ENCODE assay signal across 1 cellular context in the genomic region with DNA sequence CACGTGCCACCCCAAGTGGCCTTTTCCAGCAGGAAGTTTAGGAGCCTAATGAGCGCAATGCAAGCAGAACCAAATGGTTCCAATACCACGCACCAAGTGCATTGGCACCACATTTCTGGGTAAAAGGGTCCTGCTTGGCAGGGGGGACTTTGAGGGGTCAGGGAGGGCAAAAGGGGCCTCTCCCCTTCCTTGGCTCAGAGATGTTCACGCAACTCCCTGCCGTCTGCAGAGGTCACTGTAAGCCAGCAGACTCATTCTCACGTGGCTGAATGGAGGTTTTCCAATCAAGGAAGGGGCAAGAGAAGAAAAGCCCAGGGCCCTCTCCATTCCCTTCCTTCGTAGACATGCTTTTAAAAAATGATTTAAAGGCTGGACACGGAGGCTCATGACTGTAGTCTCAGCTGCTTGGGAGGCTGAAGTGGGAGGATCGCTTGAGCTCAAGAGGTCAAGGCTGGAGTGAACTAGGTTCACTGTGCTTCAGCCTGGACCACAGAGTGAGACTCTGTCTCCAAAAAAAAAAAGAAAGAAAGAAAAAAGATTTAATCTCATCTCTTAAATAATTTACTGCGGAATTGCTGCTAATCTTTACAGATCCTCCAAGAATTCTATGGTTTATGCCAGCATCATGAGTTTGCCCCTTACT.
TF ChIP-seq lines count a peak whose summit lies in the region.

No MANE protein-coding gene starts in this region.

TF ChIP-seq in GM12878, 131 proteins besides CTCF, POLR2A, EP300 and RAD21 (continued from another document):
- TF ChIP-seq, protein P1, sequence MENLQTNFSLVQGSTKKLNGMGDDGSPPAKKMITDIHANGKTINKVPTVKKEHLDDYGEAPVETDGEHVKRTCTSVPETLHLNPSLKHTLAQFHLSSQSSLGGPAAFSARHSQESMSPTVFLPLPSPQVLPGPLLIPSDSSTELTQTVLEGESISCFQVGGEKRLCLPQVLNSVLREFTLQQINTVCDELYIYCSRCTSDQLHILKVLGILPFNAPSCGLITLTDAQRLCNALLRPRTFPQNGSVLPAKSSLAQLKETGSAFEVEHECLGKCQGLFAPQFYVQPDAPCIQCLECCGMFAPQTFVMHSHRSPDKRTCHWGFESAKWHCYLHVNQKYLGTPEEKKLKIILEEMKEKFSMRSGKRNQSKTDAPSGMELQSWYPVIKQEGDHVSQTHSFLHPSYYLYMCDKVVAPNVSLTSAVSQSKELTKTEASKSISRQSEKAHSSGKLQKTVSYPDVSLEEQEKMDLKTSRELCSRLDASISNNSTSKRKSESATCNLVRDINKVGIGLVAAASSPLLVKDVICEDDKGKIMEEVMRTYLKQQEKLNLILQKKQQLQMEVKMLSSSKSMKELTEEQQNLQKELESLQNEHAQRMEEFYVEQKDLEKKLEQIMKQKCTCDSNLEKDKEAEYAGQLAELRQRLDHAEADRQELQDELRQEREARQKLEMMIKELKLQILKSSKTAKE (IDR thresholded peaks at IDR 0.05; ENCODE audit: low read depth, poor library complexity, severe bottlenecking): no peak
- TF ChIP-seq ZNF384 (IDR thresholded peaks at IDR 0.05; ENCODE audit: borderline replicate concordance, low read depth, low read length) (no peak), WRNIP1 (IDR thresholded peaks at IDR 0.05; ENCODE audit: borderline replicate concordance, low read depth, low read length) (no peak), MTA2 (IDR thresholded peaks at IDR 0.05; ENCODE audit: low read depth) (no peak), CHD2 (IDR thresholded peaks at IDR 0.05; ENCODE audit: borderline replicate concordance, low read depth, low read length) (0 out of 2 replicates have a peak, but pooled peaks have one; percentile 34), MXI1 (IDR thresholded peaks at IDR 0.05; ENCODE audit: low read depth, low read length) (0 out of 2 replicates have a peak, but pooled peaks have one; percentile 30), BHLHE40 (IDR thresholded peaks at IDR 0.05; ENCODE audit: borderline replicate concordance in 1 of 2, low read depth in 2 of 2, low read length in 1 of 2) (peak; percentile 70 to 79; a peak in 3 of 4 replicates), POLR2AphosphoS2 (IDR thresholded peaks at IDR 0.05; ENCODE audit: low read depth, low read length) (no peak)
- TF ChIP-seq, protein P2, sequence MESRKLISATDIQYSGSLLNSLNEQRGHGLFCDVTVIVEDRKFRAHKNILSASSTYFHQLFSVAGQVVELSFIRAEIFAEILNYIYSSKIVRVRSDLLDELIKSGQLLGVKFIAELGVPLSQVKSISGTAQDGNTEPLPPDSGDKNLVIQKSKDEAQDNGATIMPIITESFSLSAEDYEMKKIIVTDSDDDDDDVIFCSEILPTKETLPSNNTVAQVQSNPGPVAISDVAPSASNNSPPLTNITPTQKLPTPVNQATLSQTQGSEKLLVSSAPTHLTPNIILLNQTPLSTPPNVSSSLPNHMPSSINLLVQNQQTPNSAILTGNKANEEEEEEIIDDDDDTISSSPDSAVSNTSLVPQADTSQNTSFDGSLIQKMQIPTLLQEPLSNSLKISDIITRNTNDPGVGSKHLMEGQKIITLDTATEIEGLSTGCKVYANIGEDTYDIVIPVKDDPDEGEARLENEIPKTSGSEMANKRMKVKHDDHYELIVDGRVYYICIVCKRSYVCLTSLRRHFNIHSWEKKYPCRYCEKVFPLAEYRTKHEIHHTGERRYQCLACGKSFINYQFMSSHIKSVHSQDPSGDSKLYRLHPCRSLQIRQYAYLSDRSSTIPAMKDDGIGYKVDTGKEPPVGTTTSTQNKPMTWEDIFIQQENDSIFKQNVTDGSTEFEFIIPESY (IDR thresholded peaks at IDR 0.05): no peak
- TF ChIP-seq, protein P3, sequence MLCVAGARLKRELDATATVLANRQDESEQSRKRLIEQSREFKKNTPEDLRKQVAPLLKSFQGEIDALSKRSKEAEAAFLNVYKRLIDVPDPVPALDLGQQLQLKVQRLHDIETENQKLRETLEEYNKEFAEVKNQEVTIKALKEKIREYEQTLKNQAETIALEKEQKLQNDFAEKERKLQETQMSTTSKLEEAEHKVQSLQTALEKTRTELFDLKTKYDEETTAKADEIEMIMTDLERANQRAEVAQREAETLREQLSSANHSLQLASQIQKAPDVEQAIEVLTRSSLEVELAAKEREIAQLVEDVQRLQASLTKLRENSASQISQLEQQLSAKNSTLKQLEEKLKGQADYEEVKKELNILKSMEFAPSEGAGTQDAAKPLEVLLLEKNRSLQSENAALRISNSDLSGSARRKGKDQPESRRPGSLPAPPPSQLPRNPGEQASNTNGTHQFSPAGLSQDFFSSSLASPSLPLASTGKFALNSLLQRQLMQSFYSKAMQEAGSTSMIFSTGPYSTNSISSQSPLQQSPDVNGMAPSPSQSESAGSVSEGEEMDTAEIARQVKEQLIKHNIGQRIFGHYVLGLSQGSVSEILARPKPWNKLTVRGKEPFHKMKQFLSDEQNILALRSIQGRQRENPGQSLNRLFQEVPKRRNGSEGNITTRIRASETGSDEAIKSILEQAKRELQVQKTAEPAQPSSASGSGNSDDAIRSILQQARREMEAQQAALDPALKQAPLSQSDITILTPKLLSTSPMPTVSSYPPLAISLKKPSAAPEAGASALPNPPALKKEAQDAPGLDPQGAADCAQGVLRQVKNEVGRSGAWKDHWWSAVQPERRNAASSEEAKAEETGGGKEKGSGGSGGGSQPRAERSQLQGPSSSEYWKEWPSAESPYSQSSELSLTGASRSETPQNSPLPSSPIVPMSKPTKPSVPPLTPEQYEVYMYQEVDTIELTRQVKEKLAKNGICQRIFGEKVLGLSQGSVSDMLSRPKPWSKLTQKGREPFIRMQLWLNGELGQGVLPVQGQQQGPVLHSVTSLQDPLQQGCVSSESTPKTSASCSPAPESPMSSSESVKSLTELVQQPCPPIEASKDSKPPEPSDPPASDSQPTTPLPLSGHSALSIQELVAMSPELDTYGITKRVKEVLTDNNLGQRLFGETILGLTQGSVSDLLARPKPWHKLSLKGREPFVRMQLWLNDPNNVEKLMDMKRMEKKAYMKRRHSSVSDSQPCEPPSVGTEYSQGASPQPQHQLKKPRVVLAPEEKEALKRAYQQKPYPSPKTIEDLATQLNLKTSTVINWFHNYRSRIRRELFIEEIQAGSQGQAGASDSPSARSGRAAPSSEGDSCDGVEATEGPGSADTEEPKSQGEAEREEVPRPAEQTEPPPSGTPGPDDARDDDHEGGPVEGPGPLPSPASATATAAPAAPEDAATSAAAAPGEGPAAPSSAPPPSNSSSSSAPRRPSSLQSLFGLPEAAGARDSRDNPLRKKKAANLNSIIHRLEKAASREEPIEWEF (IDR thresholded peaks at IDR 0.05; ENCODE audit: insufficient replicate concordance, low read depth, low read length): no peak
- TF ChIP-seq, protein P4, sequence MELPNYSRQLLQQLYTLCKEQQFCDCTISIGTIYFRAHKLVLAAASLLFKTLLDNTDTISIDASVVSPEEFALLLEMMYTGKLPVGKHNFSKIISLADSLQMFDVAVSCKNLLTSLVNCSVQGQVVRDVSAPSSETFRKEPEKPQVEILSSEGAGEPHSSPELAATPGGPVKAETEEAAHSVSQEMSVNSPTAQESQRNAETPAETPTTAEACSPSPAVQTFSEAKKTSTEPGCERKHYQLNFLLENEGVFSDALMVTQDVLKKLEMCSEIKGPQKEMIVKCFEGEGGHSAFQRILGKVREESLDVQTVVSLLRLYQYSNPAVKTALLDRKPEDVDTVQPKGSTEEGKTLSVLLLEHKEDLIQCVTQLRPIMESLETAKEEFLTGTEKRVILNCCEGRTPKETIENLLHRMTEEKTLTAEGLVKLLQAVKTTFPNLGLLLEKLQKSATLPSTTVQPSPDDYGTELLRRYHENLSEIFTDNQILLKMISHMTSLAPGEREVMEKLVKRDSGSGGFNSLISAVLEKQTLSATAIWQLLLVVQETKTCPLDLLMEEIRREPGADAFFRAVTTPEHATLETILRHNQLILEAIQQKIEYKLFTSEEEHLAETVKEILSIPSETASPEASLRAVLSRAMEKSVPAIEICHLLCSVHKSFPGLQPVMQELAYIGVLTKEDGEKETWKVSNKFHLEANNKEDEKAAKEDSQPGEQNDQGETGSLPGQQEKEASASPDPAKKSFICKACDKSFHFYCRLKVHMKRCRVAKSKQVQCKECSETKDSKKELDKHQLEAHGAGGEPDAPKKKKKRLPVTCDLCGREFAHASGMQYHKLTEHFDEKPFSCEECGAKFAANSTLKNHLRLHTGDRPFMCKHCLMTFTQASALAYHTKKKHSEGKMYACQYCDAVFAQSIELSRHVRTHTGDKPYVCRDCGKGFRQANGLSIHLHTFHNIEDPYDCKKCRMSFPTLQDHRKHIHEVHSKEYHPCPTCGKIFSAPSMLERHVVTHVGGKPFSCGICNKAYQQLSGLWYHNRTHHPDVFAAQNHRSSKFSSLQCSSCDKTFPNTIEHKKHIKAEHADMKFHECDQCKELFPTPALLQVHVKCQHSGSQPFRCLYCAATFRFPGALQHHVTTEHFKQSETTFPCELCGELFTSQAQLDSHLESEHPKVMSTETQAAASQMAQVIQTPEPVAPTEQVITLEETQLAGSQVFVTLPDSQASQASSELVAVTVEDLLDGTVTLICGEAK (IDR thresholded peaks at IDR 0.05; ENCODE audit: borderline replicate concordance): no peak
